8 cellular contexts compared by ENCODE assay signal in the genomic region with DNA sequence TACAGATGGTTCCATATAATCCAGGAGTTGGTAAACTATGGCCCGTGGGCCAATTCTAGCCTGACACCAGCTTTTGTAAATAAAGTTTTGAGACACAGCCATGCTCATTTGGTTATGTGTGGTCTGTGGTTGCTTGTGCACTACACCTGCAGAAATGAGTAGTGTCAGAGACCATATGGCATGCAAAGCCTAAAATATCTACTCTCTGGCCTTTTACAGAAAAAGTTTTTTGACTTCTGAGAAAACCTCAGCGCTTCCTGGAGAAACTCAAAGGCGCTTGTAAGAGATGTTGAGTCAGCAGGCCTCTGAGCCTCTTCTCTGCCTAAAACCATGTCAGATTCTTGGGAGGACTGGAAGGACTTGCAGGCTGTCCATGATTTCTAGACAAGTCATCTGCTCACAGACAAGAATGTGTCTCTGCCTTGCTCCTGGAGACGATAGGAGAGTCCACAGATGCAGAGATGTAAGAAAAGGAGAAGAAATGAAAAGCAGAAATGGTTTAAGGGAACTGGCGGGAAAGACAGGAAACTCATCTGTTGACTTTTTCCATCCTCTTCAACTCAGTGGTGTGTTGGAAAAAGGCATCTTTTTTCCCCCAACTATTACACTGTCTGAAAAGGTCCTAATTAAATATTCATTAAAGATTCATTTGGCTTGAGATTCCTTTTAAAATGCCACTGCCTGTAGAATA. TPM values are rescaled to one million over a fixed set of nuclear protein-coding genes. Genes with fewer than 3 reads are reported as not detected.
DNase-seq lines count a peak whose midpoint lies in the region; ATAC-seq, FAIRE-seq and TF ChIP-seq lines count a peak whose summit lies in the region.

No MANE protein-coding gene starts in this region.

- H3K9ac ChIP-seq in kidney (ENCODE audit: low read length in 2 of 2): no peak overlapping the region

- H3K27me3 Mint-ChIP-seq in activated naive CD8-positive, alpha-beta T cell treated with anti-CD3 and anti-CD28 coated beads for 36 hours: no peaks in the 10 kb centered on the region

- no peak overlapping the region for H3K27ac ChIP-seq in kidney (ENCODE audit: low read depth in 2 of 2, low read length in 2 of 2)

- TF ChIP-seq CTCF in GM13976 (IDR thresholded peaks at IDR 0.05; ENCODE audit: borderline replicate concordance, control extremely low read depth, extremely low read depth, insufficient read depth, missing control alignments) (no peak), kidney (IDR thresholded peaks at IDR 0.05; ENCODE audit: borderline replicate concordance, extremely low read depth, insufficient read depth) (no peak)

- intact Hi-C loops in kidney (cut with DNase I): no loop called here

- in situ Hi-C loops in GM13976 (cut with MboI; ENCODE audit: low sequenced_read_pairs, unreplicated experiment): loop anchor here (10.0 kb wide), 1 partner anchor 105 kb away; no protein-coding TSS in a partner anchor

- H3K9me3 ChIP-seq in kidney (ENCODE audit: control insufficient read depth in 1 of 2, low read length in 2 of 2): no peaks in the 10 kb centered on the region

- H3K27ac Mint-ChIP-seq in activated naive CD8-positive, alpha-beta T cell treated with anti-CD3 and anti-CD28 coated beads for 36 hours: peak overlapping the region; percentile 97

- DNase-seq in GM13976 (ENCODE audit: low spot score) (peak; percentile 64), MV-4-11 (lab: John Stamatoyannopoulos, UW) (peak; percentile 79), SK-N-DZ (ENCODE audit: low spot score) (no peak), NCI-H1048 (lab: John Stamatoyannopoulos, UW) (no peak), kidney (no peak), kidney tubule cell (ENCODE audit: low spot score) (no peak)
- peak; percentile 59 for DNase-seq in activated naive CD8-positive, alpha-beta T cell treated with anti-CD3 and anti-CD28 coated beads for 36 hours

- H3K36me3 ChIP-seq in kidney (ENCODE audit: control insufficient read depth in 1 of 2, insufficient read depth in 2 of 2, low read length in 2 of 2): no peaks in the 10 kb centered on the region

- no peaks in the 10 kb centered on the region for H3K9me3 Mint-ChIP-seq in activated naive CD8-positive, alpha-beta T cell treated with anti-CD3 and anti-CD28 coated beads for 36 hours

- peak overlapping the region; percentile 76 for H3K4me3 Mint-ChIP-seq in activated naive CD8-positive, alpha-beta T cell treated with anti-CD3 and anti-CD28 coated beads for 36 hours

- no peak overlapping the region for H3K4me3 ChIP-seq in kidney (ENCODE audit: low read length in 2 of 2)

- ATAC-seq in GM21786 (IDR thresholded peaks at IDR 0.05; ENCODE audit: unreplicated experiment): peak; percentile 85

- peaks cover 47% of the 10 kb centered on the region for H3K36me3 Mint-ChIP-seq in activated naive CD8-positive, alpha-beta T cell treated with anti-CD3 and anti-CD28 coated beads for 36 hours

- no peak for FAIRE-seq in kidney (lab: Jason Lieb, UNC)

- H3K4me1 Mint-ChIP-seq in activated naive CD8-positive, alpha-beta T cell treated with anti-CD3 and anti-CD28 coated beads for 36 hours: peaks cover 76% of the 10 kb centered on the region

- H3K4me1 ChIP-seq in kidney (ENCODE audit: control insufficient read depth in 1 of 2, insufficient read depth in 1 of 2, low read depth in 1 of 2, low read length in 2 of 2): peaks cover 4% of the 10 kb centered on the region in 2 donors

RNA-seq across cellular contexts. Expression of gene TTC39C, which starts 5.2 kb away (rescaled TPM):
- total RNA-seq in activated naive CD8-positive, alpha-beta T cell treated with anti-CD3 and anti-CD28 coated beads for 36 hours: 10 to 100 TPM; 43.8 to 45.3 TPM
- polyA plus RNA-seq in SK-N-DZ (2014; cell fraction: cytosol; rRNA removed): 13.8 and 18.8 TPM in 2 replicates
- polyA plus RNA-seq in SK-N-DZ (2014; cell fraction: nucleus; rRNA removed): 54.7 and 56.2 TPM in 2 replicates
- 17.4 TPM for total RNA-seq in kidney
- polyA plus RNA-seq in kidney (ENCODE audit: insufficient read depth, low read depth, low replicate concordance): 2.8 TPM

Comparison
In these comparisons a context has a peak if more than half of its experiments do, and no peak if none do; other contexts are left out.
1. DNase-seq: peak in GM13976 (single experiment), MV-4-11 (single experiment) and activated naive CD8-positive, alpha-beta T cell treated with anti-CD3 and anti-CD28 coated beads for 36 hours (single experiment); none in SK-N-DZ (single experiment), NCI-H1048 (single experiment), kidney (single experiment) and kidney tubule cell (single experiment).